1 cellular context compared by ENCODE assay signal in genomic region chr1:83942914-83943313, GRCh38.
TF ChIP-seq lines count a peak whose summit lies in the region.

No MANE protein-coding gene starts in this region.

TF ChIP-seq in HCT116, 20 proteins besides CTCF, POLR2A, EP300 and RAD21:
- TF ChIP-seq REST (IDR thresholded peaks at IDR 0.05; ENCODE audit: low read depth) (no peak), ZBTB33 (IDR thresholded peaks at IDR 0.05; ENCODE audit: extremely low read depth, insufficient replicate concordance, low read length) (no peak), JUND (IDR thresholded peaks at IDR 0.05) (no peak), ELF1 (IDR thresholded peaks at IDR 0.05; ENCODE audit: borderline replicate concordance, low read depth) (no peak), ATF3 (IDR thresholded peaks at IDR 0.05) (no peak), ZFX (IDR thresholded peaks at IDR 0.05) (no peak), MAX (IDR thresholded peaks at IDR 0.05) (no peak), SIN3A (IDR thresholded peaks at IDR 0.05; ENCODE audit: low read depth) (no peak), ZNF274 (IDR thresholded peaks at IDR 0.05; ENCODE audit: low read depth, low read length) (no peak)
TF ChIP-seq in HCT116: peak in this region for 0.
